In genomic region chr22:37306494-37306829, GRCh38 we compare ENCODE assay signal across 11 cellular contexts. TPM values are rescaled to one million over a fixed set of nuclear protein-coding genes. Genes with fewer than 3 reads are reported as not detected.
DNase-seq lines count a peak whose midpoint lies in the region; ATAC-seq and TF ChIP-seq lines count a peak whose summit lies in the region.
"Had no signal": no experiment of that assay in that cellular context is flagged by ENCODE, and none has a peak within 500 bp of the region (broad histone marks: within the 10 kb centered on the region; RNA-seq: fewer than 3 reads in every experiment).

No MANE protein-coding gene starts in this region.

- no peaks in the 10 kb centered on the region for H4K20me1 ChIP-seq in Loucy (ENCODE audit: insufficient read depth, low read length, poor library complexity, severe bottlenecking)

- no peaks in the 10 kb centered on the region for H3K9me3 ChIP-seq in CD4-positive, alpha-beta memory T cell (ENCODE audit: control insufficient read depth in 1 of 2, low read length in 2 of 2)
- H3K9me3 ChIP-seq in Loucy (ENCODE audit: insufficient read depth, low read depth, low read length) = no peaks in the 10 kb centered on the region

- no peak for ATAC-seq in central memory CD8-positive, alpha-beta T cell (replicated peaks; ENCODE audit: extremely low read depth, poor library complexity, severe bottlenecking)

- TF ChIP-seq POLR2A in lower leg skin (IDR thresholded peaks at IDR 0.05) = no peak

- H3K79me2 ChIP-seq in Loucy (ENCODE audit: insufficient read depth, low read length) = peaks cover 26% of the 10 kb centered on the region; the same call in 1 of the 2 replicates

- peaks cover 51% of the 10 kb centered on the region for H3K36me3 ChIP-seq in CD4-positive, alpha-beta memory T cell (ENCODE audit: insufficient read depth, low read length)
- H3K36me3 ChIP-seq in Loucy (ENCODE audit: insufficient read depth, low read length) = peaks cover 9% of the 10 kb centered on the region; the same call in 1 of the 2 replicates

- CTCF ChIA-PET in CD4-positive, alpha-beta memory T cell (lab: Charles Lee; ENCODE audit: partially characterized antibody) = interaction anchor here (1.0 to 1.1 kb wide), 2 partner anchors 27 to 124 kb away, joined by 4 to 5 read pairs; no protein-coding TSS in a partner anchor

- H3K36me3 Mint-ChIP-seq in CD4-positive, alpha-beta memory T cell = peaks cover 39 to 62% of the 10 kb centered on the region in 2 donors
- peaks cover 46% of the 10 kb centered on the region for H3K36me3 Mint-ChIP-seq in central memory CD8-positive, alpha-beta T cell (ENCODE audit: insufficient read depth)
- H3K36me3 Mint-ChIP-seq in nephron progenitor cell (ENCODE audit: low read depth) = no peaks in the 10 kb centered on the region
- no peaks in the 10 kb centered on the region for H3K36me3 Mint-ChIP-seq in progenitor cell of endocrine pancreas (ENCODE audit: insufficient read depth)

- H3K27me3 ChIP-seq in CD4-positive, alpha-beta memory T cell (ENCODE audit: insufficient read depth, low read length) = no peaks in the 10 kb centered on the region
- H3K27me3 ChIP-seq in Loucy (ENCODE audit: insufficient read depth, low read length, poor library complexity, severe bottlenecking) = no peaks in the 10 kb centered on the region

- peak overlapping the region; percentile 53 to 54 for H3K4me3 ChIP-seq in CD4-positive, alpha-beta memory T cell (ENCODE audit: low read length in 2 of 2)
- peak overlapping the region; percentile 69 for H3K4me3 ChIP-seq in Loucy (ENCODE audit: low read length, poor library complexity, severe bottlenecking)
- H3K4me3 ChIP-seq in lower leg skin (ENCODE audit: low read depth, poor library complexity, severe bottlenecking) = no peak overlapping the region
- H3K4me3 ChIP-seq: SK-N-MC had no signal

- peak overlapping the region; percentile 75 to 90 (median 82) for H3K4me3 Mint-ChIP-seq in CD4-positive, alpha-beta memory T cell
- H3K4me3 Mint-ChIP-seq in central memory CD8-positive, alpha-beta T cell = peak overlapping the region; percentile 72
- no peak overlapping the region for H3K4me3 Mint-ChIP-seq in nephron progenitor cell
- no peak overlapping the region for H3K4me3 Mint-ChIP-seq in progenitor cell of endocrine pancreas (ENCODE audit: low read depth)

- H3K4me1 ChIP-seq in CD4-positive, alpha-beta memory T cell (ENCODE audit: insufficient read depth, low read length) = peaks cover 100% of the 10 kb centered on the region
- peaks cover 91% of the 10 kb centered on the region for H3K4me1 ChIP-seq in Loucy (ENCODE audit: insufficient read depth, low read length, poor library complexity, severe bottlenecking)

- TF ChIP-seq CTCF in Loucy (conservative IDR thresholded peaks at IDR 0.05; ENCODE audit: low read length) = no peak
- no peak for TF ChIP-seq CTCF in nephron progenitor cell (IDR thresholded peaks at IDR 0.05)
- TF ChIP-seq CTCF in progenitor cell of endocrine pancreas (IDR thresholded peaks at IDR 0.05; ENCODE audit: unreplicated experiment) = no peak
- no peak for TF ChIP-seq CTCF in lower leg skin (IDR thresholded peaks at IDR 0.05)

- peak overlapping the region; percentile 89 for H3K27ac ChIP-seq in CD4-positive, alpha-beta memory T cell (ENCODE audit: low read depth, low read length)

- no peaks in the 10 kb centered on the region for H3K9me3 Mint-ChIP-seq in CD4-positive, alpha-beta memory T cell
- no peaks in the 10 kb centered on the region for H3K9me3 Mint-ChIP-seq in central memory CD8-positive, alpha-beta T cell
- H3K9me3 Mint-ChIP-seq in nephron progenitor cell = no peaks in the 10 kb centered on the region
- no peaks in the 10 kb centered on the region for H3K9me3 Mint-ChIP-seq in progenitor cell of endocrine pancreas (ENCODE audit: low read depth)

- DNase-seq in CD4-positive, alpha-beta memory T cell = no peak
- DNase-seq in central memory CD8-positive, alpha-beta T cell (ENCODE audit: low spot score in 2 of 2) = no peak
- DNase-seq in nephron progenitor cell = no peak
- DNase-seq in progenitor cell of endocrine pancreas (ENCODE audit: low spot score, unreplicated experiment) = no peak
- no peak for DNase-seq in lower leg skin (ENCODE audit: low spot score in 2 of 2)
- no peak for DNase-seq in NCI-H69 (lab: John Stamatoyannopoulos, UW)
- DNase-seq in effector CD4-positive, alpha-beta T cell = no peak
- DNase-seq: NCI-H187 had no signal

- H2AFZ ChIP-seq in Loucy (ENCODE audit: low read length) = no peak overlapping the region

- peaks cover 65 to 94% (median 81%) of the 10 kb centered on the region in 4 donors for H3K4me1 Mint-ChIP-seq in CD4-positive, alpha-beta memory T cell
- H3K4me1 Mint-ChIP-seq in central memory CD8-positive, alpha-beta T cell = peaks cover 86% of the 10 kb centered on the region
- H3K4me1 Mint-ChIP-seq in nephron progenitor cell (peaks cover 55% of the 10 kb centered on the region), progenitor cell of endocrine pancreas (ENCODE audit: low read depth) (peaks cover 4% of the 10 kb centered on the region)

- POLR2A ChIA-PET in CD4-positive, alpha-beta memory T cell (lab: Charles Lee; ENCODE audit: partially characterized antibody) = interaction anchor here (0.7 kb wide), 1 partner anchor 214 kb away, joined by 3 read pairs; no protein-coding TSS in a partner anchor

- intact Hi-C loops in CD4-positive, alpha-beta memory T cell (cut with micrococcal nuclease) = no loop called here
- intact Hi-C loops in lower leg skin (cut with DNase I; ENCODE audit: low total_unique reads) = no loop called here

- 64 to 75% methylated on average over 6 of the region's 6 CpGs for whole genome bisulfite sequencing in lower leg skin, 2 donors

- H3K27me3 Mint-ChIP-seq in CD4-positive, alpha-beta memory T cell = no peaks in the 10 kb centered on the region
- no peaks in the 10 kb centered on the region for H3K27me3 Mint-ChIP-seq in central memory CD8-positive, alpha-beta T cell
- peaks cover 27% of the 10 kb centered on the region for H3K27me3 Mint-ChIP-seq in nephron progenitor cell (ENCODE audit: low read depth, poor library complexity)
- H3K27me3 Mint-ChIP-seq in progenitor cell of endocrine pancreas = peaks cover 11% of the 10 kb centered on the region

- H3F3A ChIP-seq in Loucy (ENCODE audit: low read depth) = peaks cover 22% of the 10 kb centered on the region

- H3K9me2 ChIP-seq in Loucy (replicated peaks; ENCODE audit: low read depth, low read length) = no peaks in the 10 kb centered on the region

- H3K4me2 ChIP-seq in Loucy (ENCODE audit: low read depth, low read length, poor library complexity, severe bottlenecking) = peak overlapping the region; percentile 95

- peak overlapping the region; percentile 78 for H3K9ac ChIP-seq in Loucy (ENCODE audit: low read depth, low read length, poor library complexity, severe bottlenecking)

- peak overlapping the region; percentile 92 to 100 (median 98) for H3K27ac Mint-ChIP-seq in CD4-positive, alpha-beta memory T cell
- H3K27ac Mint-ChIP-seq in central memory CD8-positive, alpha-beta T cell (ENCODE audit: low read depth) = peak overlapping the region; percentile 83
- H3K27ac Mint-ChIP-seq in nephron progenitor cell = peak overlapping the region; percentile 84
- H3K27ac Mint-ChIP-seq in progenitor cell of endocrine pancreas = no peak overlapping the region

RNA-seq across cellular contexts. Expression of gene CYTH4, which starts 24.2 kb away (rescaled TPM):
- 100 to 1,000 TPM; 169 to 177 TPM for total RNA-seq in CD4-positive, alpha-beta memory T cell
- polyA plus RNA-seq in CD4-positive, alpha-beta memory T cell = 10 to 100 TPM; 39.4 to 57.0 TPM
- total RNA-seq in progenitor cell of endocrine pancreas = not detected in 2 replicates
- total RNA-seq in lower leg skin = 10 to 100 TPM in 1 of 4 donors, 1 to 10 TPM in 3; 1.4 to 13.1 (median 3.0) TPM
- total RNA-seq: kidney epithelial cell had no signal

Comparison
In these comparisons a context has a peak if more than half of its experiments do, and no peak if none do; other contexts are left out.
1. H3K4me3 Mint-ChIP-seq: peak in CD4-positive, alpha-beta memory T cell (8 of 8) and central memory CD8-positive, alpha-beta T cell (single experiment); none in nephron progenitor cell (single experiment) and progenitor cell of endocrine pancreas (single experiment).
2. RNA of gene CYTH4, which starts 24.2 kb away (total RNA-seq): 169 to 177 TPM in CD4-positive, alpha-beta memory T cell; 1.4 to 13.1 TPM in lower leg skin and not detected in progenitor cell of endocrine pancreas; every median in the first group is over 10 times any median in the second.